11 cellular contexts compared by ENCODE assay signal in the genomic region with DNA sequence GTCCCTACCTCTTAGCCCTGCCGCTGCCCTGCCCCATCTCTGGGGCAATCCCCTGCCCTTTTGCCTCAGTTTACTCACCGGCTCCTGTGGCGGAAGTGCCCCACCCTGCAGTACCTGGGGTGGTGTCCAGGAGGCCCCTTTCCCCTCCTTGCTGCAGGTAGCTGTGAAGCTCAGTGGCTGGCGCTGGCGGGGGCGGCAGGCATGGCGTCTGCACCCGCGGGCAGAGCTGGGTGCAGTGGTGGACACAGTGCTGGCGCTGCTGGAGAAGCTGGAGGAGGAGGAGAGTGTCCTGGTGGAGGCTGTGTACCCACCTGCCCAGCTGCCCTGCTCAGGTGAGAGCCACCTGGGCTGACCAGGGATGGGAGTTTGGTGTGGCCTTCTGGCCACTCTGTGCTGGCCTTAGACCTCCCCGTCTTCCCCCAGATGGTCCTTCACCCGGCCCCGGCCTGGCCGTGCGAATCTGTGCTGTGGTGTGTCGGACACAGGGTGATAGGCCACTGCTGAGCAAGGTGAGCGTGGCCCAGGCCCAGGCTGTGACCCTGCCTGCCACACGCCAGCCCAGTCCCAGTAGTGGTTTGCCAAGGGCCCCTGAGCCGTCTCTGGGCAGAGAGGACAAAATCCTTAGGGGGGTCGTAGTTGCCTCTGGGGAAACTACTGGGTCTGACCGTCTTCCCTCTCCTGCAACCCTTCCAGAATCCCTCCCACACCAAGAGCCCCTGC. TPM values are rescaled to one million over a fixed set of nuclear protein-coding genes. Genes with fewer than 3 reads are reported as not detected.
DNase-seq lines count a peak whose midpoint lies in the region; ATAC-seq and TF ChIP-seq lines count a peak whose summit lies in the region.
"Had no signal": no experiment of that assay in that cellular context is flagged by ENCODE, and none has a peak within 500 bp of the region (broad histone marks: within the 10 kb centered on the region; RNA-seq: fewer than 3 reads in every experiment).

No MANE protein-coding gene starts in this region.

- H3K27me3 ChIP-seq in A673 (replicated peaks; ENCODE audit: insufficient read depth, low read depth, low read length, poor library complexity) (no peaks in the 10 kb centered on the region), IMR-90 (ENCODE audit: control insufficient read depth, insufficient read depth, low read length) (peaks cover 6% of the 10 kb centered on the region), trophoblast cell (ENCODE audit: insufficient read depth, low read length) (peaks cover 5% of the 10 kb centered on the region)

- no peaks in the 10 kb centered on the region for H3K36me3 Mint-ChIP-seq in activated naive CD8-positive, alpha-beta T cell
- H3K36me3 Mint-ChIP-seq in nephron progenitor cell (ENCODE audit: low read depth) = no peaks in the 10 kb centered on the region

- peaks cover 36% of the 10 kb centered on the region for H3K4me1 ChIP-seq in A673 (ENCODE audit: insufficient read depth, low read length, poor library complexity, severe bottlenecking)
- H3K4me1 ChIP-seq in IMR-90 (ENCODE audit: control insufficient read depth, insufficient read depth, low read length) = peaks cover 5% of the 10 kb centered on the region; the same call in 1 of the 2 replicates
- H3K4me1 ChIP-seq in trophoblast cell (ENCODE audit: control insufficient read depth in 1 of 2, insufficient read depth in 2 of 2, low read length in 2 of 2) = peaks cover 12 to 16% of the 10 kb centered on the region in 2 experiments

- H3K4me2 ChIP-seq in IMR-90 (ENCODE audit: low read depth, low read length) (no peak overlapping the region), trophoblast cell (ENCODE audit: low read length) (no peak overlapping the region)

- TF ChIP-seq CTCF in A673 (conservative IDR thresholded peaks at IDR 0.05; ENCODE audit: low read depth, low read length) (no peak), IMR-90 (conservative IDR thresholded peaks at IDR 0.05; ENCODE audit: low read depth, low read length) (no peak), nephron progenitor cell (IDR thresholded peaks at IDR 0.05) (no peak)

- no peak for TF ChIP-seq RAD21 in IMR-90 (IDR thresholded peaks at IDR 0.05; ENCODE audit: low read length)

- H4K5ac ChIP-seq in IMR-90 (ENCODE audit: low read depth, low read length) = no peak overlapping the region

- H3K9ac ChIP-seq in IMR-90 (ENCODE audit: low read depth, low read length) (no peak overlapping the region), trophoblast cell (ENCODE audit: low read length) (no peak overlapping the region)

- no peak overlapping the region for H3K56ac ChIP-seq in IMR-90 (ENCODE audit: extremely low read depth, insufficient read depth, low read length)

- H3K14ac ChIP-seq in IMR-90 (replicated peaks; ENCODE audit: low read depth, low read length) (no peak overlapping the region), trophoblast cell (ENCODE audit: low read length) (no peak overlapping the region)

- H3K36me3 ChIP-seq in A673 (ENCODE audit: insufficient read depth, low read length, poor library complexity, severe bottlenecking) (no peaks in the 10 kb centered on the region), IMR-90 (ENCODE audit: control insufficient read depth, insufficient read depth, low read length) (no peaks in the 10 kb centered on the region), trophoblast cell (ENCODE audit: control insufficient read depth in 1 of 2, insufficient read depth in 2 of 2, low read length in 2 of 2) (no peaks in the 10 kb centered on the region)

- H3K4me3 ChIP-seq in A673 (ENCODE audit: low read depth, low read length, poor library complexity, severe bottlenecking) = peak overlapping the region; percentile 51
- H3K4me3 ChIP-seq in IMR-90 (ENCODE audit: insufficient read depth, low read depth, low read length) = no peak overlapping the region
- no peak overlapping the region for H3K4me3 ChIP-seq in trophoblast cell (ENCODE audit: low read depth, low read length)

- H2BK120ac ChIP-seq in IMR-90 (ENCODE audit: low read depth, low read length) (no peak overlapping the region), trophoblast cell (ENCODE audit: insufficient read depth, low read length, poor library complexity) (no peak overlapping the region)

- ATAC-seq in IMR-90 (ENCODE audit: low read depth) (no peak), sciatic nerve (no peak)

- H2AFZ ChIP-seq in IMR-90 (replicated peaks; ENCODE audit: low read length, poor library complexity) (peak overlapping the region; percentile 51), trophoblast cell (ENCODE audit: insufficient read depth, low read length, poor library complexity) (no peak overlapping the region)

- H2BK20ac ChIP-seq in IMR-90 (ENCODE audit: low read depth, low read length) = no peak overlapping the region

- no peak overlapping the region for H2BK5ac ChIP-seq in IMR-90 (ENCODE audit: low read depth, low read length, poor library complexity, severe bottlenecking)
- no peak overlapping the region for H2BK5ac ChIP-seq in trophoblast cell (ENCODE audit: low read depth, low read length, poor library complexity)

- H3K4me3 Mint-ChIP-seq in activated naive CD8-positive, alpha-beta T cell = peak overlapping the region; percentile 85
- peak overlapping the region; percentile 78 for H3K4me3 Mint-ChIP-seq in nephron progenitor cell

- peak overlapping the region; percentile 72 for H2AK9ac ChIP-seq in IMR-90 (replicated peaks; ENCODE audit: low read depth, low read length, poor library complexity)

- no peak for TF ChIP-seq POLR2A in IMR-90 (IDR thresholded peaks at IDR 0.05; ENCODE audit: low read depth, low read length)

- no peaks in the 10 kb centered on the region for H3K9me3 ChIP-seq in A673 (ENCODE audit: low read depth, low read length, poor library complexity, severe bottlenecking)
- no peaks in the 10 kb centered on the region for H3K9me3 ChIP-seq in IMR-90 (ENCODE audit: control insufficient read depth, insufficient read depth, low read length)
- H3K9me3 ChIP-seq in trophoblast cell (ENCODE audit: insufficient read depth, low read depth, low read length) = peaks cover 2% of the 10 kb centered on the region

- no peak overlapping the region for H4K12ac ChIP-seq in trophoblast cell (ENCODE audit: low read depth, low read length)

- H3K79me1 ChIP-seq in IMR-90 (ENCODE audit: low read depth in 1 of 2, low read length in 2 of 2) = no peaks in the 10 kb centered on the region
- peaks cover 2% of the 10 kb centered on the region for H3K79me1 ChIP-seq in trophoblast cell (ENCODE audit: low read length)

- WGBS in IMR-90 (ENCODE audit: extremely low coverage in 2 of 2, insufficient read length in 1 of 2), 2 experiments = 93% methylated on average over 7 of the region's 21 CpGs; no CpG with 5 or more reads in 1 of the 2 experiments
- WGBS in trophoblast cell (ENCODE audit: extremely low coverage, insufficient coverage, insufficient read length) = no CpG with 5 or more reads among the region's 21 CpGs

- no peak for DNase-seq in A673 (ENCODE audit: low spot score)
- DNase-seq in IMR-90 = no peak
- no peak for DNase-seq in nephron progenitor cell
- no peak for DNase-seq in nucleus accumbens (lab: John Stamatoyannopoulos, UW)
- DNase-seq in ecto neural progenitor cell (ENCODE audit: low spot score) = no peak
- no peak for DNase-seq in sciatic nerve (ENCODE audit: low spot score)
- no peak for DNase-seq in trophoblast cell
- DNase-seq: DMS 273 treated with DMSO at 0.1 percent for 48 hours, NCI-H187 had no signal

- H2AK5ac ChIP-seq in IMR-90 (ENCODE audit: low read depth, low read length) (no peak overlapping the region), trophoblast cell (ENCODE audit: low read length) (no peak overlapping the region)

- no peak overlapping the region for H4K8ac ChIP-seq in IMR-90 (ENCODE audit: low read depth in 2 of 2, low read length in 2 of 2)
- H4K8ac ChIP-seq in trophoblast cell (ENCODE audit: low read depth, low read length) = no peak overlapping the region

- H3K27ac ChIP-seq in A673 (ENCODE audit: low read depth, low read length, poor library complexity, severe bottlenecking) = no peak overlapping the region
- H3K27ac ChIP-seq in IMR-90 (ENCODE audit: insufficient read depth, low read length) = no peak overlapping the region
- H3K27ac ChIP-seq in trophoblast cell (ENCODE audit: low read depth, low read length) = no peak overlapping the region

- in situ Hi-C loops in IMR-90 (cut with MboI; ENCODE audit: low sequenced_read_pairs) = no loop called here

- POLR2A ChIA-PET in A673 (lab: Charles Lee; ENCODE audit: low non-redundant PET) = no interaction called here
- POLR2A ChIA-PET in IMR-90 (lab: Charles Lee; ENCODE audit: unreplicated experiment) = no interaction called here

- H3K79me2 ChIP-seq in trophoblast cell (ENCODE audit: control insufficient read depth, insufficient read depth, low read length, poor library complexity) = peaks cover 2% of the 10 kb centered on the region

- H3K27ac Mint-ChIP-seq in activated naive CD8-positive, alpha-beta T cell = peak overlapping the region; percentile 93
- no peak overlapping the region for H3K27ac Mint-ChIP-seq in nephron progenitor cell

- no peaks in the 10 kb centered on the region for H3K9me3 Mint-ChIP-seq in activated naive CD8-positive, alpha-beta T cell (ENCODE audit: low read depth)
- no peaks in the 10 kb centered on the region for H3K9me3 Mint-ChIP-seq in nephron progenitor cell

- BruUV-seq in A673 (replicated peaks; lab: Mats Ljungman, UMichigan) (no TSS peak), IMR-90 (replicated peaks; lab: Mats Ljungman, UMichigan) (no TSS peak)

- peaks cover 46% of the 10 kb centered on the region for H3K4me1 Mint-ChIP-seq in activated naive CD8-positive, alpha-beta T cell (ENCODE audit: low read depth)
- H3K4me1 Mint-ChIP-seq in nephron progenitor cell = peaks cover 25% of the 10 kb centered on the region

- no peaks in the 10 kb centered on the region for H3K9me1 ChIP-seq in IMR-90 (ENCODE audit: insufficient read depth, low read length)

- H4K91ac ChIP-seq in IMR-90 (ENCODE audit: insufficient read depth, low read depth, low read length) (no peak overlapping the region), trophoblast cell (ENCODE audit: low read depth, low read length) (no peak overlapping the region)

- no peak overlapping the region for H2BK15ac ChIP-seq in IMR-90 (ENCODE audit: low read depth, low read length)

- H3K27me3 Mint-ChIP-seq in activated naive CD8-positive, alpha-beta T cell = no peaks in the 10 kb centered on the region
- peaks cover 36% of the 10 kb centered on the region for H3K27me3 Mint-ChIP-seq in nephron progenitor cell (ENCODE audit: low read depth, poor library complexity)

- H3K23ac ChIP-seq in IMR-90 (ENCODE audit: low read depth, low read length) (no peak overlapping the region), trophoblast cell (ENCODE audit: low read length) (no peak overlapping the region)

- H3K18ac ChIP-seq in IMR-90 (ENCODE audit: low read depth, low read length) (no peak overlapping the region), trophoblast cell (ENCODE audit: low read length) (no peak overlapping the region)

- dilution Hi-C loops in IMR-90 (cut with HindIII; ENCODE audit: low sequenced_read_pairs, unreplicated experiment) = no loop called here

- H3K4ac ChIP-seq in IMR-90 (ENCODE audit: low read depth, low read length) (no peak overlapping the region), trophoblast cell (ENCODE audit: low read depth, low read length) (no peak overlapping the region)

- no peak overlapping the region for H2BK12ac ChIP-seq in trophoblast cell (ENCODE audit: low read length)

- intact Hi-C loops in A673 (cut with micrococcal nuclease; ENCODE audit: unreplicated experiment) = no loop called here
- intact Hi-C loops in IMR-90 (cut with micrococcal nuclease) = loop anchor here (5.0 kb wide), 1 partner anchor 63 kb away; a partner anchor contains a TSS
- intact Hi-C loops in sciatic nerve (cut with DNase I) = no loop called here

- no peaks in the 10 kb centered on the region for H4K20me1 ChIP-seq in IMR-90 (ENCODE audit: insufficient read depth, low read length)

- CTCF ChIA-PET in A673 (lab: Charles Lee) (no interaction called here), IMR-90 (lab: Yijun Ruan, JAX) (no interaction called here)

RNA-seq across cellular contexts. Expression of a gene that starts 4.0 kb away (rescaled TPM):
- total RNA-seq in A673 (2021) (0.13 and 0.28 TPM in 2 replicates), IMR-90 (2012; rRNA removed) (under 0.01 TPM in 2 replicates), sciatic nerve (8.4 TPM)
- 0.23 and 0.32 TPM in 2 replicates for polyA plus RNA-seq in IMR-90 (2012; rRNA removed)
- polyA plus RNA-seq in IMR-90 (2012; cell fraction: cytosol; rRNA removed) = 0.09 and 0.19 TPM in 2 replicates
- polyA plus RNA-seq in IMR-90 (2012; cell fraction: nucleus; rRNA removed; ENCODE audit: low replicate concordance) = 1.1 and 2.8 TPM in 2 replicates
- 0.03 TPM in 2 replicates for polyA plus RNA-seq in trophoblast cell (2013)

RNA-seq across cellular contexts. Expression of a gene that starts 8.8 kb away (rescaled TPM):
- 58.8 and 65.0 TPM in 2 replicates for total RNA-seq in A673 (2021)
- total RNA-seq in IMR-90 (2012; rRNA removed) = 47.8 and 58.4 TPM in 2 replicates
- 50.7 and 55.3 TPM in 2 replicates for polyA plus RNA-seq in IMR-90 (2012; rRNA removed)
- 63.7 and 69.8 TPM in 2 replicates for polyA plus RNA-seq in IMR-90 (2012; cell fraction: cytosol; rRNA removed)
- 106 and 200 TPM in 2 replicates for polyA plus RNA-seq in IMR-90 (2012; cell fraction: nucleus; rRNA removed; ENCODE audit: low replicate concordance)
- total RNA-seq in sciatic nerve = 30.8 TPM
- polyA plus RNA-seq in trophoblast cell (2013) = 44.6 and 46.2 TPM in 2 replicates

RNA-seq across cellular contexts. Expression of a gene that starts 15.6 kb away (rescaled TPM):
- total RNA-seq in A673 (2021) (not detected in 2 replicates), IMR-90 (2012; rRNA removed) (under 0.01 and 0.18 TPM in 2 replicates), sciatic nerve (7.4 TPM)
- 0.07 and 0.11 TPM in 2 replicates for polyA plus RNA-seq in IMR-90 (2012; rRNA removed)
- polyA plus RNA-seq in IMR-90 (2012; cell fraction: cytosol; rRNA removed) = 0.09 and 0.12 TPM in 2 replicates
- polyA plus RNA-seq in IMR-90 (2012; cell fraction: nucleus; rRNA removed; ENCODE audit: low replicate concordance) = 0.44 and 0.94 TPM in 2 replicates
- 0.04 and 0.15 TPM in 2 replicates for polyA plus RNA-seq in trophoblast cell (2013)
- total RNA-seq: osteoblast had no signal

RNA-seq across cellular contexts. Expression of a gene that starts 17.8 kb away (rescaled TPM):
- total RNA-seq in A673 (2021) (239 TPM in 2 replicates), IMR-90 (2012; rRNA removed) (294 and 313 TPM in 2 replicates), sciatic nerve (56.2 TPM)
- polyA plus RNA-seq in IMR-90 (2012; rRNA removed) = 228 and 260 TPM in 2 replicates
- polyA plus RNA-seq in IMR-90 (2012; cell fraction: cytosol; rRNA removed) = 268 and 304 TPM in 2 replicates
- polyA plus RNA-seq in IMR-90 (2012; cell fraction: nucleus; rRNA removed; ENCODE audit: low replicate concordance) = 122 and 203 TPM in 2 replicates
- 208 and 213 TPM in 2 replicates for polyA plus RNA-seq in trophoblast cell (2013)

RNA-seq across cellular contexts. Expression of a gene that starts 18.0 kb away (rescaled TPM):
- total RNA-seq in A673 (2021) = 0.56 and 1.3 TPM in 2 replicates
- total RNA-seq in IMR-90 (2012; rRNA removed) = not detected in 2 replicates
- polyA plus RNA-seq in IMR-90 (2012; rRNA removed) = 0.14 and 0.24 TPM in 2 replicates
- 0.18 and 0.41 TPM in 2 replicates for polyA plus RNA-seq in IMR-90 (2012; cell fraction: cytosol; rRNA removed)
- polyA plus RNA-seq in IMR-90 (2012; cell fraction: nucleus; rRNA removed; ENCODE audit: low replicate concordance) = 2.5 and 7.4 TPM in 2 replicates
- total RNA-seq in sciatic nerve = 4.2 TPM
- polyA plus RNA-seq in trophoblast cell (2013) = 0.22 and 0.33 TPM in 2 replicates
